In the genomic region with DNA sequence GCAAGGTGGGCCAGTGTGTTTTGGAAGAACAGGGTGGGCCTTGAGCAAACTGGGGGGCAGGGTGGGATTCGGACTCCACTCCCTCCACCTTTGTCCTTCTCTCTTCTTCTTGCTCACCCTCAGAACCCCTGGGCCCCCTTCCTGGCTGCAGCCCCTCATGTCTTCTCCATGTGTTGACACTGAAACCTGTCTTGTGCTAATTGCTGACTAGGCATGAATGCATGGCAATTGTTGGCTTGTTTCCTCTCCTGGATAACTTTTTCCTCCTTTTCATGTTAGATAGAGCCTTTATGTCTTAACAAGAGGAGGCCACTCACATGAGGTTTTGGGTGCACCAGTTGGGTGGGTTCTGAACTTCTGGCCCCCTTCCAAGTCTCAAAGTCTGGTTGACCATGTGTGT, we compare ENCODE assay signal across 26 cellular contexts.
"Had no signal": no experiment of that assay in that cellular context is flagged by ENCODE, and none has a peak within 500 bp of the region (broad histone marks: within the 10 kb centered on the region; RNA-seq: fewer than 3 reads in every experiment).

No MANE protein-coding gene starts in this region.

- H3K4me3 Mint-ChIP-seq: immature natural killer cell; naive thymus-derived CD8-positive, alpha-beta T cell; nephron; neural crest cell; stimulated activated effector memory CD8-positive, alpha-beta T cell treated with anti-CD3 and anti-CD28 coated beads, Interleukin-12 subunit alpha, Interleukin-12 subunit beta, amount 100 ng/mL, for 72 hours; stimulated activated naive CD8-positive, alpha-beta T cell treated with anti-CD3 and anti-CD28 coated beads, Interleukin-15, Interleukin-2, amounts not matched to agents 100 ng/mL and 50 ng/mL, for 24 hours; type B pancreatic cell had no signal

- H3K27me3 ChIP-seq: tibial nerve, vagina had no signal

- H3K4me1 ChIP-seq: lower lobe of right lung, parathyroid adenoma, psoas muscle, suprapubic skin, tibial nerve, vagina had no signal

- H3K4me3 ChIP-seq: lower lobe of right lung, psoas muscle, skin epidermis, suprapubic skin, thoracic aorta, tibial nerve, vagina had no signal

- H3K4me1 Mint-ChIP-seq: immature natural killer cell; naive thymus-derived CD8-positive, alpha-beta T cell; stimulated activated effector memory CD8-positive, alpha-beta T cell treated with anti-CD3 and anti-CD28 coated beads, Interleukin-12 subunit alpha, Interleukin-12 subunit beta, amount 100 ng/mL, for 72 hours had no signal

- DNase-seq: hypothalamus; immature natural killer cell; lower lobe of right lung; mammary epithelial cell; mesenchymal stem cell; naive thymus-derived CD8-positive, alpha-beta T cell; occipital lobe; psoas muscle; stimulated activated CD4-positive, alpha-beta T cell treated with anti-CD3 and anti-CD28 coated beads, Interleukin-12 subunit alpha, Interleukin-12 subunit beta, amount 100 ng/mL, for 4 hours; stimulated activated CD4-positive, alpha-beta T cell treated with anti-CD3 and anti-CD28 coated beads, Interleukin-15, amount 100 ng/mL, for 24 hours; stimulated activated CD4-positive, alpha-beta T cell treated with anti-CD3 and anti-CD28 coated beads, Interleukin-2, amount 100 ng/mL, for 24 hours; stimulated activated CD4-positive, alpha-beta T cell treated with anti-CD3 and anti-CD28 coated beads, Interleukin-4, amount 100 ng/mL, for 1 hour; stimulated activated naive CD4-positive, alpha-beta T cell had no signal

- H3K9me3 Mint-ChIP-seq: immature natural killer cell; naive thymus-derived CD8-positive, alpha-beta T cell; stimulated activated effector memory CD8-positive, alpha-beta T cell treated with anti-CD3 and anti-CD28 coated beads, Interleukin-12 subunit alpha, Interleukin-12 subunit beta, amount 100 ng/mL, for 72 hours; stimulated activated naive CD8-positive, alpha-beta T cell treated with anti-CD3 and anti-CD28 coated beads, Interleukin-15, Interleukin-2, amounts not matched to agents 100 ng/mL and 50 ng/mL, for 24 hours; type B pancreatic cell had no signal

- H3K36me3 Mint-ChIP-seq: immature natural killer cell; naive thymus-derived CD8-positive, alpha-beta T cell; stimulated activated effector memory CD8-positive, alpha-beta T cell treated with anti-CD3 and anti-CD28 coated beads, Interleukin-12 subunit alpha, Interleukin-12 subunit beta, amount 100 ng/mL, for 72 hours had no signal

- H3K9me3 ChIP-seq: lower lobe of right lung, neutrophil, psoas muscle, suprapubic skin, thoracic aorta, tibial nerve, vagina had no signal

- H3K27ac ChIP-seq: lower lobe of right lung, neutrophil, parathyroid adenoma, psoas muscle, skin epidermis, suprapubic skin, thoracic aorta, tibial nerve, vagina had no signal

- H3K9ac ChIP-seq: parathyroid adenoma had no signal

- ATAC-seq: lower lobe of right lung; naive thymus-derived CD8-positive, alpha-beta T cell; psoas muscle; sciatic nerve; stimulated activated effector memory CD8-positive, alpha-beta T cell treated with anti-CD3 and anti-CD28 coated beads, Interleukin-12 subunit alpha, Interleukin-12 subunit beta, amount 100 ng/mL, for 72 hours had no signal

- H3K79me2 ChIP-seq: parathyroid adenoma had no signal

- H3K27me3 Mint-ChIP-seq: stimulated activated naive CD8-positive, alpha-beta T cell treated with anti-CD3 and anti-CD28 coated beads, Interleukin-15, Interleukin-2, amounts not matched to agents 100 ng/mL and 50 ng/mL, for 24 hours; type B pancreatic cell had no signal

- H2AFZ ChIP-seq: parathyroid adenoma had no signal

- H3K36me3 ChIP-seq: lower lobe of right lung, neutrophil, suprapubic skin, thoracic aorta, tibial nerve, vagina had no signal

- H3K27ac Mint-ChIP-seq: immature natural killer cell; nephron; stimulated activated effector memory CD8-positive, alpha-beta T cell treated with anti-CD3 and anti-CD28 coated beads, Interleukin-12 subunit alpha, Interleukin-12 subunit beta, amount 100 ng/mL, for 72 hours; stimulated activated naive CD8-positive, alpha-beta T cell treated with anti-CD3 and anti-CD28 coated beads, Interleukin-15, Interleukin-2, amounts not matched to agents 100 ng/mL and 50 ng/mL, for 24 hours; type B pancreatic cell had no signal
